1 cellular context compared by ENCODE assay signal in the genomic region with DNA sequence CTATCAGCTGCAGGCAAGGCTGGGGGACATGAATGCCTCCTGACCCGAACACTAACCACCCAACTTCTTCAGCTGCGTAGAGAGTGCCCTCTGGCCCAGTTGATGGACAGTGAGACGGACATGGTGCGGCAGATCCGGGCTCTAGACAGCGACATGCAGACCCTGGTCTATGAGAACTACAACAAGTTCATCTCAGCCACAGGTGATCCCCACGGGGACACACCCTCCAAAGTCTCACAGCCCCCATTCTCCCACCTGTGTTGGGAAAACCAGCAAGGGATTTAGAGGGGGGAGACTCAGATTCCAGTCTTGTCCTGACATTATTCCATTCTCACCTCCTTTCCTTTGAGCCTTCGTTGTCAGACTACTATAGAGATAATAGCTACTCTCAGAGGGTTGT.
TF ChIP-seq lines count a peak whose summit lies in the region.

No MANE protein-coding gene starts in this region.

TF ChIP-seq in GM23338, 12 proteins besides CTCF, POLR2A, EP300 and RAD21 (continued from another document):
- TF ChIP-seq, protein P1, sequence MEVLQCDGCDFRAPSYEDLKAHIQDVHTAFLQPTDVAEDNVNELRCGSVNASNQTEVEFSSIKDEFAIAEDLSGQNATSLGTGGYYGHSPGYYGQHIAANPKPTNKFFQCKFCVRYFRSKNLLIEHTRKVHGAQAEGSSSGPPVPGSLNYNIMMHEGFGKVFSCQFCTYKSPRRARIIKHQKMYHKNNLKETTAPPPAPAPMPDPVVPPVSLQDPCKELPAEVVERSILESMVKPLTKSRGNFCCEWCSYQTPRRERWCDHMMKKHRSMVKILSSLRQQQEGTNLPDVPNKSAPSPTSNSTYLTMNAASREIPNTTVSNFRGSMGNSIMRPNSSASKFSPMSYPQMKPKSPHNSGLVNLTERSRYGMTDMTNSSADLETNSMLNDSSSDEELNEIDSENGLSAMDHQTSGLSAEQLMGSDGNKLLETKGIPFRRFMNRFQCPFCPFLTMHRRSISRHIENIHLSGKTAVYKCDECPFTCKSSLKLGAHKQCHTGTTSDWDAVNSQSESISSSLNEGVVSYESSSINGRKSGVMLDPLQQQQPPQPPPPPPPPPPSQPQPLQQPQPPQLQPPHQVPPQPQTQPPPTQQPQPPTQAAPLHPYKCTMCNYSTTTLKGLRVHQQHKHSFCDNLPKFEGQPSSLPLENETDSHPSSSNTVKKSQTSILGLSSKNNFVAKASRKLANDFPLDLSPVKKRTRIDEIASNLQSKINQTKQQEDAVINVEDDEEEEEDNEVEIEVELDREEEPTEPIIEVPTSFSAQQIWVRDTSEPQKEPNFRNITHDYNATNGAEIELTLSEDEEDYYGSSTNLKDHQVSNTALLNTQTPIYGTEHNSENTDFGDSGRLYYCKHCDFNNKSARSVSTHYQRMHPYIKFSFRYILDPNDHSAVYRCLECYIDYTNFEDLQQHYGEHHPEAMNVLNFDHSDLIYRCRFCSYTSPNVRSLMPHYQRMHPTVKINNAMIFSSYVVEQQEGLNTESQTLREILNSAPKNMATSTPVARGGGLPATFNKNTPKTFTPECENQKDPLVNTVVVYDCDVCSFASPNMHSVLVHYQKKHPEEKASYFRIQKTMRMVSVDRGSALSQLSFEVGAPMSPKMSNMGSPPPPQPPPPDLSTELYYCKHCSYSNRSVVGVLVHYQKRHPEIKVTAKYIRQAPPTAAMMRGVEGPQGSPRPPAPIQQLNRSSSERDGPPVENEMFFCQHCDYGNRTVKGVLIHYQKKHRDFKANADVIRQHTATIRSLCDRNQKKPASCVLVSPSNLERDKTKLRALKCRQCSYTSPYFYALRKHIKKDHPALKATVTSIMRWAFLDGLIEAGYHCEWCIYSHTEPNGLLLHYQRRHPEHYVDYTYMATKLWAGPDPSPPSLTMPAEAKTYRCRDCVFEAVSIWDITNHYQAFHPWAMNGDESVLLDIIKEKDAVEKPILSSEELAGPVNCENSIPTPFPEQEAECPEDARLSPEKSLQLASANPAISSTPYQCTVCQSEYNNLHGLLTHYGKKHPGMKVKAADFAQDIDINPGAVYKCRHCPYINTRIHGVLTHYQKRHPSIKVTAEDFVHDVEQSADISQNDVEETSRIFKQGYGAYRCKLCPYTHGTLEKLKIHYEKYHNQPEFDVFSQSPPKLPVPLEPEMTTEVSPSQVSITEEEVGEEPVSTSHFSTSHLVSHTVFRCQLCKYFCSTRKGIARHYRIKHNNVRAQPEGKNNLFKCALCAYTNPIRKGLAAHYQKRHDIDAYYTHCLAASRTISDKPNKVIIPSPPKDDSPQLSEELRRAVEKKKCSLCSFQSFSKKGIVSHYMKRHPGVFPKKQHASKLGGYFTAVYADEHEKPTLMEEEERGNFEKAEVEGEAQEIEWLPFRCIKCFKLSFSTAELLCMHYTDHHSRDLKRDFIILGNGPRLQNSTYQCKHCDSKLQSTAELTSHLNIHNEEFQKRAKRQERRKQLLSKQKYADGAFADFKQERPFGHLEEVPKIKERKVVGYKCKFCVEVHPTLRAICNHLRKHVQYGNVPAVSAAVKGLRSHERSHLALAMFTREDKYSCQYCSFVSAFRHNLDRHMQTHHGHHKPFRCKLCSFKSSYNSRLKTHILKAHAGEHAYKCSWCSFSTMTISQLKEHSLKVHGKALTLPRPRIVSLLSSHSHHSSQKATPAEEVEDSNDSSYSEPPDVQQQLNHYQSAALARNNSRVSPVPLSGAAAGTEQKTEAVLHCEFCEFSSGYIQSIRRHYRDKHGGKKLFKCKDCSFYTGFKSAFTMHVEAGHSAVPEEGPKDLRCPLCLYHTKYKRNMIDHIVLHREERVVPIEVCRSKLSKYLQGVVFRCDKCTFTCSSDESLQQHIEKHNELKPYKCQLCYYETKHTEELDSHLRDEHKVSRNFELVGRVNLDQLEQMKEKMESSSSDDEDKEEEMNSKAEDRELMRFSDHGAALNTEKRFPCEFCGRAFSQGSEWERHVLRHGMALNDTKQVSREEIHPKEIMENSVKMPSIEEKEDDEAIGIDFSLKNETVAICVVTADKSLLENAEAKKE (CRISPR knock-in tag; IDR thresholded peaks at IDR 0.05) = no peak
